11 cellular contexts compared by ENCODE assay signal in the genomic region with DNA sequence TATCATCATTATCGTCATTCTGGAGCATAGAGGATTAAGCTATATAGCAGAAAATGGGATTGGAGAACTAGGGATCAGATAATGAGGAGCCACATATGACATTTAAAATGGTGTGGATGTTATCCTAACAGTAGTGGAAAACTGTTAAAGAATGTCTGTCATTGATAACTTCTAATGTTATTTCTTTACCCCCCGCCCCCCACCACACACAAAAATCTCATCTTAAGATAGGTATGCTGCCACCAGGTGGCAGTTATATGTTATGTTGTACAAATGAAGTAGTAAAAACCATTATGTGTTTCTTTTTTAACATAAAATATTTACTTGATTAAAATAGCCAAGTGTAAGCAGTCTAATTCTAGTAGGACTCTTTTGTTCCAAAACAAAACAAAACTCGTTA. TPM values are rescaled to one million over a fixed set of nuclear protein-coding genes. Genes with fewer than 3 reads are reported as not detected.
DNase-seq lines count a peak whose midpoint lies in the region; ATAC-seq and TF ChIP-seq lines count a peak whose summit lies in the region.
"Had no signal": no experiment of that assay in that cellular context is flagged by ENCODE, and none has a peak within 500 bp of the region (broad histone marks: within the 10 kb centered on the region; RNA-seq: fewer than 3 reads in every experiment).

No MANE protein-coding gene starts in this region.

- DNase-seq in AG04450 (ENCODE audit: low read depth, low spot score) (no peak), PC-3 (peak; percentile 18), fibroblast of peridontal ligament (ENCODE audit: extremely low read depth) (peak; percentile 30), thyroid gland (no peak), activated T-cell treated with anti-CD3 and anti-CD28 coated beads for 4 hours (no peak), Ammon's horn (ENCODE audit: low spot score) (no peak)
- DNase-seq in stimulated activated CD4-positive, alpha-beta T cell treated with anti-CD3 and anti-CD28 coated beads, Interleukin-4, amount 100 ng/mL, for 1 hour, result no peak
- DNase-seq: activated T-cell treated with anti-CD3 and anti-CD28 coated beads, Interleukin-2, amount 50 U/mL, for 1 hour; NCI-H1417 treated with DMSO at 0.1 percent for 48 hours had no signal

- H3K9me2 ChIP-seq in PC-3 (replicated peaks; ENCODE audit: low read length), result no peaks in the 10 kb centered on the region

- H3K27ac ChIP-seq in AG04450 (ENCODE audit: low read depth, low read length) (no peak overlapping the region), PC-3 (ENCODE audit: low read length) (no peak overlapping the region), thyroid gland (no peak overlapping the region)
- H3K27ac ChIP-seq: SK-N-MC had no signal

- 90 to 95% methylated on average over 3 of the region's 3 CpGs for WGBS in thyroid gland, 2 donors

- CTCF ChIA-PET in AG04450 (lab: Charles Lee) (interaction anchor here (0.7 to 1.4 kb wide), 3 partner anchors 10 to 786 kb away, joined by 3 to 6 read pairs (median 4); no protein-coding TSS in a partner anchor), PC-3 (lab: Charles Lee) (interaction anchor here (0.7 to 1.4 kb wide), 2 partner anchors 73 to 175 kb away, joined by 3 to 6 read pairs; a partner anchor contains a TSS)

- peaks cover 5% of the 10 kb centered on the region for H3F3A ChIP-seq in PC-3 (ENCODE audit: low read length, unreplicated experiment)

- H2AFZ ChIP-seq in PC-3 (ENCODE audit: low read length), result no peak overlapping the region

- H3K4me2 ChIP-seq in PC-3 (ENCODE audit: low read length), result no peak overlapping the region

- H3K27me3 ChIP-seq in AG04450 (ENCODE audit: control insufficient read depth, insufficient read depth, low read length) (no peaks in the 10 kb centered on the region), PC-3 (ENCODE audit: low read length) (no peaks in the 10 kb centered on the region), thyroid gland (no peaks in the 10 kb centered on the region)

- H3K4me1 ChIP-seq in PC-3 (ENCODE audit: insufficient read depth, low read length) (peaks cover 14% of the 10 kb centered on the region), thyroid gland (peaks cover 0 to 6% of the 10 kb centered on the region in 2 donors)

- TF ChIP-seq CTCF in AG04450 (IDR thresholded peaks at IDR 0.05; ENCODE audit: low read depth, low read length), result peak; percentile 41
- TF ChIP-seq CTCF in GM12872 (IDR thresholded peaks at IDR 0.05; ENCODE audit: insufficient read depth, low read depth, low read length), result 0 out of 3 replicates have a peak, but pooled peaks have one; percentile 8
- TF ChIP-seq CTCF in PC-3 (conservative IDR thresholded peaks at IDR 0.05; ENCODE audit: low read depth, low read length), result peak; percentile 66
- no peak for TF ChIP-seq CTCF in thyroid gland (IDR thresholded peaks at IDR 0.05)

- H3K79me2 ChIP-seq in PC-3 (ENCODE audit: low read length), result peaks cover 63% of the 10 kb centered on the region

- intact Hi-C loops in PC-3 (cut with micrococcal nuclease) (loop anchor here (1.0 to 5.0 kb wide), 3 partner anchors 55 to 494 kb away; a partner anchor contains a TSS), thyroid gland (cut with DNase I) (no loop called here)

- no peak for ATAC-seq in PC-3

- no peaks in the 10 kb centered on the region; the same call in 1 of the 2 replicates for H3K9me3 ChIP-seq in AG04450 (ENCODE audit: control insufficient read depth, insufficient read depth, low read length)
- no peaks in the 10 kb centered on the region for H3K9me3 ChIP-seq in PC-3 (ENCODE audit: low read length)
- H3K9me3 ChIP-seq in thyroid gland, result no peaks in the 10 kb centered on the region

- H3K36me3 ChIP-seq in PC-3 (ENCODE audit: low read depth, low read length) (no peaks in the 10 kb centered on the region), thyroid gland (no peaks in the 10 kb centered on the region)

- POLR2A ChIA-PET in AG04450 (lab: Yijun Ruan, JAX) (no interaction called here), PC-3 (lab: Charles Lee; ENCODE audit: unreplicated experiment) (no interaction called here)

- no peak for TF ChIP-seq POLR2A in thyroid gland (IDR thresholded peaks at IDR 0.05)

- peaks cover 16% of the 10 kb centered on the region for H4K20me1 ChIP-seq in PC-3 (ENCODE audit: low read length)

- H3K9ac ChIP-seq in PC-3 (ENCODE audit: low read length), result no peak overlapping the region

- H3K4me3 ChIP-seq in AG04450 (ENCODE audit: low read depth, low read length), result no peak overlapping the region
- H3K4me3 ChIP-seq in PC-3 (ENCODE audit: low read length), result no peak overlapping the region
- H3K4me3 ChIP-seq in thyroid gland (replicated peaks in 1 of 3), result no peak overlapping the region
- H3K4me3 ChIP-seq: SK-N-MC had no signal

- BruUV-seq in PC-3 (replicated peaks; lab: Mats Ljungman, UMichigan), result no TSS peak

RNA-seq across cellular contexts. Expression of a gene that starts 13.0 kb away (rescaled TPM):
- 17.2 and 24.3 TPM in 2 replicates for polyA plus RNA-seq in AG04450 (2011; rRNA removed)
- 21.3 and 39.7 TPM in 2 replicates for polyA minus RNA-seq in AG04450 (2011; rRNA and poly(A)+ RNA removed)
- total RNA-seq in PC-3 (2014; rRNA removed), result 23.9 and 24.9 TPM in 2 replicates
- total RNA-seq in thyroid gland, result 100 to 1,000 TPM in 3 of 4 donors, 10 to 100 TPM in 1; 91.1 to 150 (median 124) TPM

Comparison
In these comparisons a context has a peak if more than half of its experiments do, and no peak if none do; other contexts are left out.
1. DNase-seq: peak in PC-3 (single experiment) and fibroblast of peridontal ligament (single experiment); none in AG04450 (single experiment), stimulated activated CD4-positive, alpha-beta T cell treated with anti-CD3 and anti-CD28 coated beads, Interleukin-4, amount 100 ng/mL, for 1 hour (single experiment), thyroid gland (0 of 2), activated T-cell treated with anti-CD3 and anti-CD28 coated beads for 4 hours (single experiment) and Ammon's horn (single experiment).
2. CTCF ChIP-seq: peak in AG04450 (single experiment), GM12872 (single experiment) and PC-3 (single experiment); none in thyroid gland (0 of 6).